Comparison of ENCODE assay signal across 8 cellular contexts in genomic region chr3:13009132-13009945, GRCh38.
DNase-seq lines count a peak whose midpoint lies in the region; ATAC-seq and TF ChIP-seq lines count a peak whose summit lies in the region.

No MANE protein-coding gene starts in this region.

- H3K36me3 ChIP-seq in CD8-positive, alpha-beta memory T cell (ENCODE audit: insufficient read depth, low read length): no peaks in the 10 kb centered on the region
- no peaks in the 10 kb centered on the region for H3K36me3 ChIP-seq in gastroesophageal sphincter

- CTCF ChIA-PET in CD8-positive, alpha-beta memory T cell (lab: Charles Lee): interaction anchor here (1.0 to 13.0 kb wide), 4 partner anchors 12 to 83 kb away, joined by 3 to 134 read pairs (median 3); no protein-coding TSS in a partner anchor

- H3K4me3 Mint-ChIP-seq in CD8-positive, alpha-beta memory T cell: peak overlapping the region; percentile 41 to 94 (median 85)
- H3K4me3 Mint-ChIP-seq in stimulated activated memory B cell treated with anti-CD40 and anti-IgM and Interleukin-4, amounts not matched to agents 10 μg/mL and 1 μg/mL and 100 μg/mL, for 72 hours: peak overlapping the region; percentile 58

- no peak for TF ChIP-seq EP300 in gastroesophageal sphincter (IDR thresholded peaks at IDR 0.05)

- no peak for TF ChIP-seq CTCF in gastroesophageal sphincter (IDR thresholded peaks at IDR 0.05)
- TF ChIP-seq CTCF in foreskin fibroblast (IDR thresholded peaks at IDR 0.05; ENCODE audit: low read depth, low read length): no peak

- peaks cover 100% of the 10 kb centered on the region for H3K4me1 ChIP-seq in CD8-positive, alpha-beta memory T cell (ENCODE audit: insufficient read depth, low read length)
- peaks cover 0 to 39% (median 12%) of the 10 kb centered on the region in 3 donors for H3K4me1 ChIP-seq in gastroesophageal sphincter

- no peaks in the 10 kb centered on the region for H3K9me3 Mint-ChIP-seq in CD8-positive, alpha-beta memory T cell
- no peaks in the 10 kb centered on the region for H3K9me3 Mint-ChIP-seq in stimulated activated memory B cell treated with anti-CD40 and anti-IgM and Interleukin-4, amounts not matched to agents 10 μg/mL and 1 μg/mL and 100 μg/mL, for 72 hours

- POLR2A ChIA-PET in CD8-positive, alpha-beta memory T cell (lab: Charles Lee): interaction anchor here (1.3 to 1.6 kb wide), 2 partner anchors 9 to 15 kb away, joined by 4 to 9 read pairs; no protein-coding TSS in a partner anchor

- peak; percentile 39 to 79 (median 69) for DNase-seq in CD8-positive, alpha-beta memory T cell
- peak; percentile 91 for DNase-seq in UCSD-AML1 (lab: John Stamatoyannopoulos, UW; ENCODE audit: unreplicated experiment)
- no peak for DNase-seq in foreskin fibroblast

- peak overlapping the region; percentile 96 to 100 (median 99) for H3K27ac Mint-ChIP-seq in CD8-positive, alpha-beta memory T cell
- peak overlapping the region; percentile 93 for H3K27ac Mint-ChIP-seq in stimulated activated memory B cell treated with anti-CD40 and anti-IgM and Interleukin-4, amounts not matched to agents 10 μg/mL and 1 μg/mL and 100 μg/mL, for 72 hours

- peaks cover 85 to 100% (median 90%) of the 10 kb centered on the region in 3 donors for H3K4me1 Mint-ChIP-seq in CD8-positive, alpha-beta memory T cell
- H3K4me1 Mint-ChIP-seq in stimulated activated memory B cell treated with anti-CD40 and anti-IgM and Interleukin-4, amounts not matched to agents 10 μg/mL and 1 μg/mL and 100 μg/mL, for 72 hours: peaks cover 98% of the 10 kb centered on the region

- H3K9me3 ChIP-seq in CD8-positive, alpha-beta memory T cell (ENCODE audit: low read length): no peaks in the 10 kb centered on the region
- H3K9me3 ChIP-seq in gastroesophageal sphincter: no peaks in the 10 kb centered on the region

- no peaks in the 10 kb centered on the region for H3K27me3 ChIP-seq in CD8-positive, alpha-beta memory T cell (ENCODE audit: insufficient read depth, low read length, poor library complexity, severe bottlenecking)
- no peaks in the 10 kb centered on the region for H3K27me3 ChIP-seq in gastroesophageal sphincter

- no peaks in the 10 kb centered on the region for H3K27me3 Mint-ChIP-seq in CD8-positive, alpha-beta memory T cell
- no peaks in the 10 kb centered on the region for H3K27me3 Mint-ChIP-seq in stimulated activated memory B cell treated with anti-CD40 and anti-IgM and Interleukin-4, amounts not matched to agents 10 μg/mL and 1 μg/mL and 100 μg/mL, for 72 hours

- 85 to 88% methylated on average over 10 to 14 of the region's 16 CpGs for WGBS in gastroesophageal sphincter (ENCODE audit: low coverage in 1 of 2), 2 donors

- peak overlapping the region; percentile 68 for H3K27ac ChIP-seq in CD8-positive, alpha-beta memory T cell (ENCODE audit: low read depth, low read length)
- peak overlapping the region in 2 of 4 donors; percentile 36 to 47 for H3K27ac ChIP-seq in gastroesophageal sphincter

- peak overlapping the region; percentile 43 for H3K4me3 ChIP-seq in CD8-positive, alpha-beta memory T cell (ENCODE audit: low read length)
- H3K4me3 ChIP-seq in gastroesophageal sphincter: no peak overlapping the region
- no peak overlapping the region for H3K4me3 ChIP-seq in foreskin fibroblast (ENCODE audit: low read depth in 1 of 2, low read length in 2 of 2)

- TF ChIP-seq POLR2A in gastroesophageal sphincter (IDR thresholded peaks at IDR 0.05): no peak

- peak; percentile 30 for ATAC-seq in HG02642 (IDR thresholded peaks at IDR 0.05; ENCODE audit: poor library complexity, unreplicated experiment)
- peak; percentile 17 for ATAC-seq in gastroesophageal sphincter
- peak; percentile 64 for ATAC-seq in stimulated activated memory B cell treated with anti-CD40 and anti-IgM and Interleukin-4, amounts not matched to agents 10 μg/mL and 1 μg/mL and 100 μg/mL, for 72 hours
- no peak for ATAC-seq in HG02885 (IDR thresholded peaks at IDR 0.05; ENCODE audit: poor library complexity, unreplicated experiment)
- no peak for ATAC-seq in HG03097 (IDR thresholded peaks at IDR 0.05; ENCODE audit: low FRiP score, unreplicated experiment)

- peaks cover 0 to 22% (median 5%) of the 10 kb centered on the region in 3 donors for H3K36me3 Mint-ChIP-seq in CD8-positive, alpha-beta memory T cell
- peaks cover 22% of the 10 kb centered on the region for H3K36me3 Mint-ChIP-seq in stimulated activated memory B cell treated with anti-CD40 and anti-IgM and Interleukin-4, amounts not matched to agents 10 μg/mL and 1 μg/mL and 100 μg/mL, for 72 hours

Comparison
In these comparisons a context has a peak if more than half of its experiments do, and no peak if none do; other contexts are left out.
1. DNase-seq: peak in CD8-positive, alpha-beta memory T cell (5 of 5) and UCSD-AML1 (single experiment); none in foreskin fibroblast (0 of 2).
2. ATAC-seq: peak in HG02642 (single experiment), gastroesophageal sphincter (single experiment) and stimulated activated memory B cell treated with anti-CD40 and anti-IgM and Interleukin-4, amounts not matched to agents 10 μg/mL and 1 μg/mL and 100 μg/mL, for 72 hours (single experiment); none in HG02885 (single experiment) and HG03097 (single experiment).